Comparison of ENCODE assay signal across 10 cellular contexts in the genomic region with DNA sequence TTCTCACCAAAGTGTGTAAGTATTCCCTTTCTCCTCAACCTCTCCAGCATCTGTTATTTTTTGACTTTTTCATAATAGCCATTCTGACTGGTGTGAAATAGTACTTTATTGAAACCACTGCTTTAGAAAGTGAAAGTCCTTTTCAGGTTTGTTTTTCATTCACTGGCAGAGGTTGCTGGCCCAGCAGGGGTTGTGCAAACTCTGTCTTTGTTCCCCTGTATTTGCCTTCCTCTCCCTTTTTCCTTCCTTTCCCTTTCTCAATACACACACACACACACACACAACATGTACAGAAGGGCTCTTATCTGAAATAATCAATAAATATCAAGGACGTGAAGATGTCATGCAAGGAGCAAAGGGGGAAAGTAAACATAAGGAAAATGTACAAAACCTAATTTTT.
DNase-seq lines count a peak whose midpoint lies in the region; ATAC-seq, FAIRE-seq and TF ChIP-seq lines count a peak whose summit lies in the region.
"Had no signal": no experiment of that assay in that cellular context is flagged by ENCODE, and none has a peak within 500 bp of the region (broad histone marks: within the 10 kb centered on the region; RNA-seq: fewer than 3 reads in every experiment).

No MANE protein-coding gene starts in this region.

- no peak overlapping the region for H3K4ac ChIP-seq in H1 (replicated peaks; ENCODE audit: insufficient read length, low read depth, low read length)

- peaks cover 4% of the 10 kb centered on the region for H3K23me2 ChIP-seq in H1 (ENCODE audit: low read depth, low read length)

- no peak overlapping the region for H2BK5ac ChIP-seq in H1 (ENCODE audit: low read depth, low read length)

- H3K4me2 ChIP-seq in H1 (ENCODE audit: insufficient read depth in 1 of 2, low read depth in 2 of 2, low read length in 2 of 2): peak overlapping the region; percentile 66 to 93

- peaks cover 0 to 5% of the 10 kb centered on the region in 2 donors for H3K9me3 Mint-ChIP-seq in activated naive CD4-positive, alpha-beta T cell treated with anti-CD3 and anti-CD28 coated beads, Interleukin-2, amount 50 U/mL, for 72 hours

- TF ChIP-seq CTCF in H1 (IDR thresholded peaks at IDR 0.05; ENCODE audit: control extremely low read depth in 1 of 3, insufficient read depth in 1 of 3, low read depth in 1 of 3, low read length in 3 of 3) (no peak), psoas muscle (IDR thresholded peaks at IDR 0.05) (no peak)

- no peak for TF ChIP-seq RAD21 in H1 (IDR thresholded peaks at IDR 0.05 in 1 of 2, conservative IDR thresholded peaks at IDR 0.05 in 1 of 2; ENCODE audit: low read depth in 2 of 2, low read length in 2 of 2)

- H3K36me3 ChIP-seq in H1 (ENCODE audit: control insufficient read depth in 2 of 4, insufficient read depth in 4 of 4, low read length in 3 of 4) (no peaks in the 10 kb centered on the region), psoas muscle (ENCODE audit: insufficient read depth in 1 of 2, low read depth in 1 of 2) (no peaks in the 10 kb centered on the region)

- H3K4me3 ChIP-seq in H1 (ENCODE audit: extremely low read depth in 1 of 4, insufficient read depth in 2 of 4, low read depth in 3 of 4, low read length in 4 of 4) (peak overlapping the region in 1 of 4 experiments; percentile 62; a peak in 2 of 8 replicates), psoas muscle (no peak overlapping the region)

- no peaks in the 10 kb centered on the region for H3K27me3 ChIP-seq in H1 (replicated peaks in 1 of 4; ENCODE audit: control insufficient read depth in 3 of 4, extremely low read depth in 1 of 4, insufficient read depth in 3 of 4, low read length in 3 of 4)
- peaks cover 0 to 1% (median 0%) of the 10 kb centered on the region in 3 donors for H3K27me3 ChIP-seq in psoas muscle (ENCODE audit: insufficient read depth in 3 of 3, low read length in 2 of 3)

- H4K20me1 ChIP-seq in H1 (replicated peaks in 1 of 2; ENCODE audit: control insufficient read depth in 1 of 2, insufficient read depth in 2 of 2, low read length in 2 of 2): no peaks in the 10 kb centered on the region

- intact Hi-C loops in psoas muscle (cut with DNase I): no loop called here

- H2BK12ac ChIP-seq in H1 (ENCODE audit: low read depth, low read length): no peak overlapping the region

- H2BK20ac ChIP-seq in H1 (ENCODE audit: low read length): no peak overlapping the region

- no peaks in the 10 kb centered on the region for H3K36me3 Mint-ChIP-seq in activated naive CD4-positive, alpha-beta T cell treated with anti-CD3 and anti-CD28 coated beads, Interleukin-2, amount 50 U/mL, for 72 hours

- H4K5ac ChIP-seq in H1 (ENCODE audit: insufficient read length, low read depth, low read length): no peak overlapping the region

- TF ChIP-seq EP300 in H1 (IDR thresholded peaks at IDR 0.05; ENCODE audit: borderline replicate concordance in 1 of 2, low read depth in 2 of 2, low read length in 2 of 2): no peak

- no peak overlapping the region for H2BK15ac ChIP-seq in H1 (ENCODE audit: low read length)

- H2AK5ac ChIP-seq in H1 (ENCODE audit: low read depth, low read length): no peak overlapping the region

- H3K4me1 ChIP-seq in H1 (replicated peaks in 1 of 4; ENCODE audit: control insufficient read depth in 3 of 4, insufficient read depth in 4 of 4, low read length in 3 of 4): peaks cover 8 to 17% (median 16%) of the 10 kb centered on the region in 4 experiments
- H3K4me1 ChIP-seq in psoas muscle: peaks cover 23% of the 10 kb centered on the region

- no peaks in the 10 kb centered on the region for H3K79me2 ChIP-seq in H1 (ENCODE audit: control insufficient read depth in 1 of 2, insufficient read depth in 2 of 2, low read length in 2 of 2)

- no peaks in the 10 kb centered on the region for H3K79me1 ChIP-seq in H1 (ENCODE audit: low read depth, low read length)

- no peak overlapping the region for H3K56ac ChIP-seq in H1 (replicated peaks; ENCODE audit: insufficient read length, low read depth, low read length)

- H2BK120ac ChIP-seq in H1 (replicated peaks; ENCODE audit: low read depth, low read length): no peak overlapping the region

- H3K27ac ChIP-seq in H1 (ENCODE audit: low read depth, low read length) (no peak overlapping the region), psoas muscle (peak overlapping the region; percentile 30)

- no peak overlapping the region for H2AFZ ChIP-seq in H1 (ENCODE audit: low read length)

- FAIRE-seq in H1 (lab: Jason Lieb, UNC): no peak
- FAIRE-seq: A204.1 had no signal

- DNase-seq in NCI-H1092 treated with DMSO at 0.1 percent for 48 hours (lab: John Stamatoyannopoulos, UW): peak; percentile 30
- DNase-seq in NCI-H1092 (lab: John Stamatoyannopoulos, UW): no peak
- DNase-seq in NCI-H345 treated with DMSO at 0.1 percent for 48 hours (lab: John Stamatoyannopoulos, UW; ENCODE audit: unreplicated experiment): peak; percentile 18
- DNase-seq in H1 (ENCODE audit: low read depth in 1 of 2, low spot score in 2 of 2): no peak
- no peak for DNase-seq in psoas muscle
- no peak for DNase-seq in activated naive CD4-positive, alpha-beta T cell treated with anti-CD3 and anti-CD28 coated beads, Interleukin-2, amount 50 U/mL, for 72 hours (ENCODE audit: low spot score in 2 of 2)
- DNase-seq in KBM-7: no peak
- no peak for DNase-seq in pons (ENCODE audit: low spot score)
- DNase-seq: NCI-H1048 had no signal

- in situ Hi-C loops in KBM-7 (cut with MboI; ENCODE audit: low pct_unique_long_range_greater_than_20kb, low sequenced_read_pairs): no loop called here

- no peak overlapping the region for H3K27ac Mint-ChIP-seq in activated naive CD4-positive, alpha-beta T cell treated with anti-CD3 and anti-CD28 coated beads, Interleukin-2, amount 50 U/mL, for 72 hours

- H3K9me3 ChIP-seq in H1 (ENCODE audit: insufficient read depth in 2 of 2, low read depth in 1 of 2, low read length in 1 of 2) (no peaks in the 10 kb centered on the region), psoas muscle (no peaks in the 10 kb centered on the region)

- 57% methylated on average over 1 of the region's 1 CpG; no CpG with 5 or more reads in 1 of the 2 experiments for WGBS in H1 (ENCODE audit: extremely low coverage in 1 of 2, insufficient coverage in 1 of 2, insufficient read length in 1 of 2, insufficient replicate concordance in 2 of 2, low coverage in 1 of 2, low lambda C conversion rate in 2 of 2, missing lambda C conversion rate in 1 of 2), 2 experiments
- WGBS in psoas muscle, 3 donors: 65 to 76% (median 75%) methylated on average over 1 of the region's 1 CpG

- no peak for TF ChIP-seq POLR2A in H1 (IDR thresholded peaks at IDR 0.05; ENCODE audit: control extremely low read depth in 1 of 2, low read depth in 2 of 2, low read length in 2 of 2)

- H4K8ac ChIP-seq in H1 (ENCODE audit: extremely low read depth, insufficient read depth, low read length): no peak overlapping the region

- H4K91ac ChIP-seq in H1 (replicated peaks; ENCODE audit: insufficient read length, low read length): no peak overlapping the region

- POLR2A ChIA-PET in H1 (lab: Charles Lee; ENCODE audit: partially characterized antibody): interaction anchor here (0.6 kb wide), 1 partner anchor 560 kb away, joined by 3 read pairs; no protein-coding TSS in a partner anchor

- H3K9ac ChIP-seq in H1 (replicated peaks in 1 of 4; ENCODE audit: extremely low read depth in 1 of 4, low read depth in 3 of 4, low read length in 3 of 4): no peak overlapping the region

- no peak overlapping the region for H3K18ac ChIP-seq in H1 (ENCODE audit: extremely low read depth, low read length)

- H3K23ac ChIP-seq in H1 (ENCODE audit: insufficient read length): no peak overlapping the region

- CTCF ChIA-PET in H1 (lab: Charles Lee; ENCODE audit: partially characterized antibody): no interaction called here

- no peak for ATAC-seq in psoas muscle
- ATAC-seq in activated naive CD4-positive, alpha-beta T cell treated with anti-CD3 and anti-CD28 coated beads, Interleukin-2, amount 50 U/mL, for 72 hours: no peak

- H3K14ac ChIP-seq in H1 (ENCODE audit: insufficient read length): no peak overlapping the region

TF ChIP-seq in H1, 55 proteins besides CTCF, POLR2A, EP300 and RAD21:
- TF ChIP-seq, protein P1, sequence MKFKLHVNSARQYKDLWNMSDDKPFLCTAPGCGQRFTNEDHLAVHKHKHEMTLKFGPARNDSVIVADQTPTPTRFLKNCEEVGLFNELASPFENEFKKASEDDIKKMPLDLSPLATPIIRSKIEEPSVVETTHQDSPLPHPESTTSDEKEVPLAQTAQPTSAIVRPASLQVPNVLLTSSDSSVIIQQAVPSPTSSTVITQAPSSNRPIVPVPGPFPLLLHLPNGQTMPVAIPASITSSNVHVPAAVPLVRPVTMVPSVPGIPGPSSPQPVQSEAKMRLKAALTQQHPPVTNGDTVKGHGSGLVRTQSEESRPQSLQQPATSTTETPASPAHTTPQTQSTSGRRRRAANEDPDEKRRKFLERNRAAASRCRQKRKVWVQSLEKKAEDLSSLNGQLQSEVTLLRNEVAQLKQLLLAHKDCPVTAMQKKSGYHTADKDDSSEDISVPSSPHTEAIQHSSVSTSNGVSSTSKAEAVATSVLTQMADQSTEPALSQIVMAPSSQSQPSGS (IDR thresholded peaks at IDR 0.05; ENCODE audit: low read length): no peak
- TF ChIP-seq BCL11A (IDR thresholded peaks at IDR 0.05; ENCODE audit: low read depth in 2 of 2, low read length in 2 of 2) (no peak), SP1 (IDR thresholded peaks at IDR 0.05; ENCODE audit: low read depth, low read length) (no peak), CBX5 (IDR thresholded peaks at IDR 0.05; ENCODE audit: low read depth, low read length) (no peak), GABPA (IDR thresholded peaks at IDR 0.05; ENCODE audit: borderline replicate concordance, insufficient read depth, low read length) (no peak), KDM1A (IDR thresholded peaks at IDR 0.05; ENCODE audit: borderline replicate concordance, low read length) (no peak), CHD2 (IDR thresholded peaks at IDR 0.05; ENCODE audit: low read length) (no peak)

Comparison
In these comparisons a context has a peak if more than half of its experiments do, and no peak if none do; other contexts are left out.
1. DNase-seq: peak in NCI-H1092 treated with DMSO at 0.1 percent for 48 hours (single experiment) and NCI-H345 treated with DMSO at 0.1 percent for 48 hours (single experiment); none in NCI-H1092 (single experiment), H1 (0 of 2), psoas muscle (0 of 2), activated naive CD4-positive, alpha-beta T cell treated with anti-CD3 and anti-CD28 coated beads, Interleukin-2, amount 50 U/mL, for 72 hours (0 of 2), KBM-7 (single experiment) and pons (single experiment).